ENCODE assay signal across 25 cellular contexts in the genomic region with DNA sequence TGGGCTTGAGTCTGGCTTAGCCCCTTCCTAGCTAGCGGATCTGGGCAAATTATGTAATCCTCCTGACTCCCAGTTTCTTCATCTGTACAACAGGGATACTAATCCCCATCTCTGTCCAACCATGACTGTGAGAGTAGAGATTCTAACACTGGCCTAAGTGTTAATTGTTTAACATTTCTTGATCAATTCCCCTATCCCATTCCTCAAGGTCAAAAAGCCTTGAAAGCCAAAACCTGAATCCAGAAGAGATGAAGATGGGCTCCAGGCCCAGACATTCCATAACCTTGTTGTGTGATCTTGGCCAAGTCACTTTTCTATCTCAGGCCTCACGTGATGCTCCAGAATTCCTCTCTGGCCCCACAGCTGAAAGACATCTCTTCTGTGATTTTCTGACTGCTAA. TPM values are rescaled to one million over a fixed set of nuclear protein-coding genes. Genes with fewer than 3 reads are reported as not detected.
DNase-seq lines count a peak whose midpoint lies in the region; ATAC-seq, FAIRE-seq and TF ChIP-seq lines count a peak whose summit lies in the region.
"Had no signal": no experiment of that assay in that cellular context is flagged by ENCODE, and none has a peak within 500 bp of the region (broad histone marks: within the 10 kb centered on the region; RNA-seq: fewer than 3 reads in every experiment).

No MANE protein-coding gene starts in this region.

- TF ChIP-seq CTCF in cardiac muscle cell (IDR thresholded peaks at IDR 0.05; ENCODE audit: low read depth, low read length) (no peak), endothelial cell (IDR thresholded peaks at IDR 0.05; ENCODE audit: unreplicated experiment) (no peak)

- intact Hi-C loops in Right ventricle myocardium superior (cut with DNase I) = no loop called here

- peak overlapping the region; percentile 33 for H3K4me3 Mint-ChIP-seq in endothelial cell (ENCODE audit: unreplicated experiment)
- no peak overlapping the region for H3K4me3 Mint-ChIP-seq in T-cell
- H3K4me3 Mint-ChIP-seq: activated naive CD4-positive, alpha-beta T cell treated with anti-CD3 and anti-CD28 coated beads, Interleukin-2, amount 50 U/mL, for 24 hours had no signal

- H3K27me3 Mint-ChIP-seq in endothelial cell (ENCODE audit: unreplicated experiment) (peaks cover 10% of the 10 kb centered on the region), T-cell (no peaks in the 10 kb centered on the region)
- H3K27me3 Mint-ChIP-seq: activated naive CD4-positive, alpha-beta T cell treated with anti-CD3 and anti-CD28 coated beads, Interleukin-2, amount 50 U/mL, for 24 hours had no signal

- H3K27ac ChIP-seq in cardiac muscle cell (peak overlapping the region; percentile 100), rectal smooth muscle tissue (ENCODE audit: low read depth, low read length) (peak overlapping the region; percentile 99)
- H3K27ac ChIP-seq: neutrophil had no signal

- no peak overlapping the region for H3K9ac ChIP-seq in rectal smooth muscle tissue (ENCODE audit: low read length)

- no peaks in the 10 kb centered on the region for H3K9me3 ChIP-seq in cardiac muscle cell (ENCODE audit: low read depth)
- H3K9me3 ChIP-seq: Caco-2, neutrophil had no signal

- no peak for FAIRE-seq in urothelium cell line (lab: Jason Lieb, UNC)
- FAIRE-seq: GM19239, kidney, TTC549 had no signal

- H3K36me3 ChIP-seq in cardiac muscle cell (no peaks in the 10 kb centered on the region), rectal smooth muscle tissue (ENCODE audit: control insufficient read depth, insufficient read depth, low read length) (peaks cover 57% of the 10 kb centered on the region)

- DNase-seq in cardiac muscle cell (ENCODE audit: low read depth in 1 of 2, low spot score in 1 of 2) (no peak), Right ventricle myocardium superior (no peak), endothelial cell (ENCODE audit: low spot score) (no peak), T-cell (no peak), urothelium cell line (ENCODE audit: low spot score) (no peak)
- DNase-seq in stimulated activated CD8-positive, alpha-beta memory T cell treated with anti-CD3 and anti-CD28 coated beads, Interleukin-4, amount 100 ng/mL, for 48 hours = no peak
- DNase-seq: activated CD4-positive, alpha-beta T cell treated with anti-CD3 and anti-CD28 coated beads for 4 hours; aorta; Caco-2; DMS79 treated with DMSO at 0.1 percent for 48 hours; effector CD8-positive, alpha-beta T cell; kidney; NCI-H1048; NCI-H187; NCI-H748 treated with DMSO at 0.1 percent for 48 hours; OCI-M1; SHP77 treated with DMSO at 0.1 percent for 48 hours; stimulated activated CD4-positive, alpha-beta T cell treated with anti-CD3 and anti-CD28 coated beads, Interleukin-12 subunit alpha, Interleukin-12 subunit beta, amount 100 ng/mL, for 4 hours had no signal

- H3K27me3 ChIP-seq in cardiac muscle cell = no peaks in the 10 kb centered on the region
- H3K27me3 ChIP-seq in rectal smooth muscle tissue (ENCODE audit: control insufficient read depth, insufficient read depth, low read length) = no peaks in the 10 kb centered on the region
- H3K27me3 ChIP-seq: neutrophil had no signal

- no peak overlapping the region for H3K4me3 ChIP-seq in cardiac muscle cell
- no peak overlapping the region for H3K4me3 ChIP-seq in rectal smooth muscle tissue (ENCODE audit: low read length)

- peaks cover 43% of the 10 kb centered on the region for H3K4me1 ChIP-seq in cardiac muscle cell (ENCODE audit: low read depth)
- peaks cover 56% of the 10 kb centered on the region for H3K4me1 ChIP-seq in rectal smooth muscle tissue (ENCODE audit: control insufficient read depth, insufficient read depth, low read length)

- H3K27ac Mint-ChIP-seq in endothelial cell (ENCODE audit: unreplicated experiment) = peak overlapping the region; percentile 65
- no peak overlapping the region for H3K27ac Mint-ChIP-seq in T-cell
- H3K27ac Mint-ChIP-seq: activated naive CD4-positive, alpha-beta T cell treated with anti-CD3 and anti-CD28 coated beads, Interleukin-2, amount 50 U/mL, for 24 hours had no signal

- H3K9me3 Mint-ChIP-seq in endothelial cell (ENCODE audit: unreplicated experiment) (no peaks in the 10 kb centered on the region), T-cell (no peaks in the 10 kb centered on the region)
- H3K9me3 Mint-ChIP-seq: activated naive CD4-positive, alpha-beta T cell treated with anti-CD3 and anti-CD28 coated beads, Interleukin-2, amount 50 U/mL, for 24 hours had no signal

- peaks cover 68% of the 10 kb centered on the region for H3K4me1 Mint-ChIP-seq in endothelial cell (ENCODE audit: unreplicated experiment)
- H3K4me1 Mint-ChIP-seq in T-cell = no peaks in the 10 kb centered on the region
- H3K4me1 Mint-ChIP-seq: activated naive CD4-positive, alpha-beta T cell treated with anti-CD3 and anti-CD28 coated beads, Interleukin-2, amount 50 U/mL, for 24 hours had no signal

- CTCF ChIA-PET in T-cell (lab: Charles Lee) = interaction anchor here (1.2 to 4.1 kb wide), 3 partner anchors 25 to 28 kb away, joined by 3 to 23 read pairs (median 15); no protein-coding TSS in a partner anchor

- POLR2A ChIA-PET in T-cell (lab: Charles Lee) = no interaction called here

- peaks cover 21% of the 10 kb centered on the region for H3K36me3 Mint-ChIP-seq in endothelial cell (ENCODE audit: low read depth, unreplicated experiment)
- H3K36me3 Mint-ChIP-seq in T-cell = peaks cover 50% of the 10 kb centered on the region

- ATAC-seq in Right ventricle myocardium superior (ENCODE audit: poor library complexity) (no peak), GM19351 (IDR thresholded peaks at IDR 0.05; ENCODE audit: unreplicated experiment) (no peak), T-cell (replicated peaks in 1 of 4) (no peak)
- ATAC-seq: esophagus mucosa had no signal

RNA-seq across cellular contexts. Expression of a gene that starts 18.8 kb away (rescaled TPM):
- total RNA-seq in cardiac muscle cell (54.4 and 61.5 TPM in 2 replicates), Right ventricle myocardium superior (21.5 TPM), endothelial cell (ENCODE audit: unreplicated experiment) (25.0 TPM), T-cell (1 to 10 TPM in 4 of 5 donors, under 1 TPM in 1; 0.83 to 5.8 (median 3.6) TPM)
- 57.3 and 69.1 TPM in 2 replicates for polyA plus RNA-seq in cardiac muscle cell

RNA-seq across cellular contexts. Expression of a gene that starts 19.2 kb away (rescaled TPM):
- total RNA-seq in cardiac muscle cell (135 and 174 TPM in 2 replicates), Right ventricle myocardium superior (53.1 TPM), endothelial cell (ENCODE audit: unreplicated experiment) (111 TPM), T-cell (10 to 100 TPM; 35.0 to 47.2 (median 36.8) TPM)
- polyA plus RNA-seq in cardiac muscle cell = 76.4 and 78.9 TPM in 2 replicates

RNA-seq across cellular contexts. Expression of a gene that starts 51.2 kb away (rescaled TPM):
- total RNA-seq in cardiac muscle cell = 113 and 151 TPM in 2 replicates
- 99.0 and 127 TPM in 2 replicates for polyA plus RNA-seq in cardiac muscle cell
- total RNA-seq in Right ventricle myocardium superior = 66.6 TPM
- total RNA-seq in endothelial cell (ENCODE audit: unreplicated experiment) = 101 TPM
- 1 to 10 TPM; 2.8 to 6.9 (median 4.7) TPM for total RNA-seq in T-cell
